ENCODE assay signal across 8 cellular contexts in the genomic region with DNA sequence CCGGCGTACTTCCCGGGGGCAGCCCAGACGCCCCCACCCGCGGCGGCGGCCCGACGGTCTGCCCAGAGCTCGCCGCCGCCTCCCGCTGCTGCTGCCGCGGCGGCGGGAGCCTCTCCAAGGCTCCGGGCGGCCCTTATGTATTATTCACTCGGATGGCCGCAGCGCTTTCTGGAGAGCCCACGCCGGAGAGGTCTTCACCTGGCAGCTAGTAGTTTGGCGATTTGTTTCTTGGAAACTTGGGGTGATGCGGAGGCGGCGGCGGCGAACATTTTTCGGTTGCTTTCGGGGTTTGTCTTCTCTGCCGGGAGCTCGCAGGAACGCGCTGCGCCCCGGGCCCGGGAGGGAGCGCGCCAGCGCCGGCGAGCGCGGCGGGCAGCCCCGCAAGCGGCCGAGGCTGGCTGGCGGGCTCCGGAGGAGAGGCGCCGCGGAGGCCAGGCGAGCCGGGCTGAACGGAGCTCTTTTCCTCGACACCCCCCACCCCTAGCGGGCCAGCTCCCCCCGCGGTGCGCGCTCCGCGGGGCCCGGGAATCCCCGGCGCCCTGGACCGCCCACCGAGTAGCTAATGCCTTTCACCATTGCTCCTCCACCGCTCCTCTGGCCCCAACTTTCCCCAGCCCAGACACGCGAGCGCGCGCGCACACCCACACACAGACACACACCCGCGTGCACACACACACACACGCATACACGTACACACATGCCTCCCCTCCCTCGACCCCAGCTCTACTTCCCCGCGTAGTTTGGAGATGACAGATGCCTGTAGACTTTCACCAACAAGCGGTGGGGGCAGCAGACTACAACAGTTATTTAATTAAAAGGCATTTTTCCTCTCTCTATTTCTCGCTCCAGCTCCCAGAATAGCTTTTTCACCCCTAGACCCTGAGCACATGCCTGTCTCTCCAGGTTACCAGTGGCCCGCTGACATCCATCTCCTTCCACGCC.
DNase-seq lines count a peak whose midpoint lies in the region; ATAC-seq and TF ChIP-seq lines count a peak whose summit lies in the region.

No MANE protein-coding gene starts in this region.

- H3K9ac ChIP-seq in HUES64 (ENCODE audit: low read depth, low read length): peak overlapping the region; percentile 65

- peaks cover 27% of the 10 kb centered on the region for H3K4me1 ChIP-seq in HUES64 (ENCODE audit: insufficient read depth, low read length)
- H3K4me1 ChIP-seq in esophagus muscularis mucosa: peaks cover 16 to 61% (median 56%) of the 10 kb centered on the region in 4 donors

- H3K27ac ChIP-seq in HUES64 (ENCODE audit: low read depth, low read length): no peak overlapping the region
- peak overlapping the region; percentile 81 to 94 (median 88) for H3K27ac ChIP-seq in esophagus muscularis mucosa (replicated peaks in 1 of 4)

- CTCF ChIA-PET in activated CD8-positive, alpha-beta T cell treated with anti-CD3 and anti-CD28 coated beads for 36 hours (lab: Charles Lee): interaction anchor here (0.7 to 1.5 kb wide), 6 partner anchors 15 to 217 kb away, joined by 3 to 5 read pairs (median 3); no protein-coding TSS in a partner anchor

- TF ChIP-seq EP300 in esophagus muscularis mucosa (IDR thresholded peaks at IDR 0.05): no peak

- H3K27me3 ChIP-seq in HUES64 (ENCODE audit: insufficient read depth, low read length): peaks cover 49% of the 10 kb centered on the region
- peaks cover 0 to 16% (median 0%) of the 10 kb centered on the region in 4 donors for H3K27me3 ChIP-seq in esophagus muscularis mucosa

- H3K4me1 Mint-ChIP-seq in activated CD8-positive, alpha-beta T cell treated with anti-CD3 and anti-CD28 coated beads for 36 hours (ENCODE audit: low read depth): peaks cover 28% of the 10 kb centered on the region
- H3K4me1 Mint-ChIP-seq in naive B cell (peaks cover 28 to 45% (median 32%) of the 10 kb centered on the region in 3 donors), type B pancreatic cell (ENCODE audit: unreplicated experiment) (peaks cover 30% of the 10 kb centered on the region)

- no peaks in the 10 kb centered on the region for H3K36me3 ChIP-seq in HUES64 (ENCODE audit: insufficient read depth, low read length)
- no peaks in the 10 kb centered on the region for H3K36me3 ChIP-seq in esophagus muscularis mucosa

- no peaks in the 10 kb centered on the region for H3K9me3 Mint-ChIP-seq in activated CD8-positive, alpha-beta T cell treated with anti-CD3 and anti-CD28 coated beads for 36 hours
- H3K9me3 Mint-ChIP-seq in naive B cell (peaks cover 0 to 2% (median 0%) of the 10 kb centered on the region in 7 donors), type B pancreatic cell (no peaks in the 10 kb centered on the region)

- peak; percentile 48 for ATAC-seq in activated CD8-positive, alpha-beta T cell treated with anti-CD3 and anti-CD28 coated beads for 36 hours
- ATAC-seq in naive B cell (ENCODE audit: low read depth in 2 of 2) (peak; percentile 22 to 36), GM18907 (IDR thresholded peaks at IDR 0.05; ENCODE audit: unreplicated experiment) (no peak), HG03280 (IDR thresholded peaks at IDR 0.05; ENCODE audit: unreplicated experiment) (no peak)

- H3K27ac Mint-ChIP-seq in activated CD8-positive, alpha-beta T cell treated with anti-CD3 and anti-CD28 coated beads for 36 hours: peak overlapping the region; percentile 69
- H3K27ac Mint-ChIP-seq in naive B cell: peak overlapping the region in 4 of 6 donors; percentile 15 to 62 (median 51)
- peak overlapping the region; percentile 93 for H3K27ac Mint-ChIP-seq in type B pancreatic cell

- H3K36me3 Mint-ChIP-seq in activated CD8-positive, alpha-beta T cell treated with anti-CD3 and anti-CD28 coated beads for 36 hours (ENCODE audit: low read depth): no peaks in the 10 kb centered on the region
- H3K36me3 Mint-ChIP-seq in naive B cell (peaks cover 0 to 12% of the 10 kb centered on the region in 2 donors), type B pancreatic cell (no peaks in the 10 kb centered on the region)

- peak overlapping the region; percentile 77 for H3K4me3 Mint-ChIP-seq in activated CD8-positive, alpha-beta T cell treated with anti-CD3 and anti-CD28 coated beads for 36 hours
- peak overlapping the region; percentile 69 to 95 (median 92) for H3K4me3 Mint-ChIP-seq in naive B cell
- peak overlapping the region; percentile 98 for H3K4me3 Mint-ChIP-seq in type B pancreatic cell

- under 1% methylated on average over 90 of the region's 90 CpGs for WGBS in HUES64
- WGBS in esophagus muscularis mucosa: under 1% methylated on average over 54 of the region's 90 CpGs

- peaks cover 63% of the 10 kb centered on the region for H3K27me3 Mint-ChIP-seq in activated CD8-positive, alpha-beta T cell treated with anti-CD3 and anti-CD28 coated beads for 36 hours
- H3K27me3 Mint-ChIP-seq in naive B cell: peaks cover 77 to 96% (median 89%) of the 10 kb centered on the region in 3 donors
- H3K27me3 Mint-ChIP-seq in type B pancreatic cell: peaks cover 56% of the 10 kb centered on the region

- DNase-seq in DMS114 treated with DMSO at 0.1 percent for 48 hours (lab: John Stamatoyannopoulos, UW; ENCODE audit: unreplicated experiment) (peak; percentile 6), esophagus muscularis mucosa (ENCODE audit: extremely low spot score) (no peak), naive B cell (no peak), type B pancreatic cell (ENCODE audit: extremely low spot score, unreplicated experiment) (peak; percentile 71)
- peak; percentile 48 for DNase-seq in activated CD8-positive, alpha-beta T cell treated with anti-CD3 and anti-CD28 coated beads for 36 hours

- H3K4me3 ChIP-seq in HUES64 (ENCODE audit: low read length) (peak overlapping the region; percentile 67), esophagus muscularis mucosa (peak overlapping the region; percentile 68 to 81 (median 72))

- intact Hi-C loops in activated CD8-positive, alpha-beta T cell treated with anti-CD3 and anti-CD28 coated beads for 36 hours (cut with micrococcal nuclease): no loop called here
- intact Hi-C loops in esophagus muscularis mucosa (cut with DNase I): loop anchor here (10.0 kb wide), 1 partner anchor 324 kb away; a partner anchor contains a TSS

- H3K9me3 ChIP-seq in HUES64 (ENCODE audit: insufficient read depth, low read depth, low read length): no peaks in the 10 kb centered on the region
- no peaks in the 10 kb centered on the region for H3K9me3 ChIP-seq in esophagus muscularis mucosa

- POLR2A ChIA-PET in activated CD8-positive, alpha-beta T cell treated with anti-CD3 and anti-CD28 coated beads for 36 hours (lab: Charles Lee): interaction anchor here (0.7 kb wide), 1 partner anchor 146 kb away, joined by 3 read pairs; no protein-coding TSS in a partner anchor

- TF ChIP-seq CTCF in activated CD8-positive, alpha-beta T cell treated with anti-CD3 and anti-CD28 coated beads for 36 hours (IDR thresholded peaks at IDR 0.05): no peak
- TF ChIP-seq CTCF in esophagus muscularis mucosa (IDR thresholded peaks at IDR 0.05): no peak
- TF ChIP-seq CTCF in type B pancreatic cell (conservative IDR thresholded peaks at IDR 0.05): no peak

- TF ChIP-seq POLR2A in esophagus muscularis mucosa (IDR thresholded peaks at IDR 0.05; ENCODE audit: low read depth): no peak

Comparison
In these comparisons a context has a peak if more than half of its experiments do, and no peak if none do; other contexts are left out.
1. DNase-seq: peak in DMS114 treated with DMSO at 0.1 percent for 48 hours (single experiment), activated CD8-positive, alpha-beta T cell treated with anti-CD3 and anti-CD28 coated beads for 36 hours (single experiment) and type B pancreatic cell (single experiment); none in esophagus muscularis mucosa (single experiment) and naive B cell (single experiment).
2. ATAC-seq: peak in activated CD8-positive, alpha-beta T cell treated with anti-CD3 and anti-CD28 coated beads for 36 hours (single experiment) and naive B cell (2 of 2); none in GM18907 (single experiment) and HG03280 (single experiment).
3. Peak in every context shown above with its lines, with median percentiles within 50 percentile points of each other: H3K27ac Mint-ChIP-seq and H3K4me3 Mint-ChIP-seq.